In the genomic region with DNA sequence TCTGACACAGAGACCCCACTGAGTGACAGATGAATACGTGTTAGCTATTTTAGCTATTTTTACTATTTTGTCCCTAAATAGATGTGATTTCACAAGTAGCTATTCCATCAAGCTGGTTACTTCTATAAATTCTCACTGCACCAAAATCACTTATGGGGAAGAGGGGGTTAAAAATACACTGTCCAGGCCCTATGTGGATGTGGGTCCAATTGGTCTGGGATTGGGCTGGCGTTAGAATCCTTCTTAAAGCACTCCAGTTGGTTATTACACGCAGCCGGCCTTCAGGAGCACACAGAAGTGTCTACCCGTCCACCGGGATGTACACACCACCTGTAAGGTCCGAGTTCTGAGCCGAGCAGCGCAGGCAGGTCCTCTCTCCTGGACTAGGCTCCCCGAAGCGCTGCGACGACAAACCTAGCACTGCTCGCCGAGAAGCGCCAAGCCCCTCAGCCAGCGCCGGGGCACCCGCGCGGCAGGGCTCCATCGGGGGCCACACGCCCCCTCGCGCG, we compare ENCODE assay signal across 8 cellular contexts.
DNase-seq lines count a peak whose midpoint lies in the region; ATAC-seq and TF ChIP-seq lines count a peak whose summit lies in the region.

No MANE protein-coding gene starts in this region.

- intact Hi-C loops in body of pancreas (cut with DNase I) (no loop called here), left lung (cut with DNase I) (no loop called here)

- peak; percentile 5 for ATAC-seq in body of pancreas
- no peak for ATAC-seq in left lung
- ATAC-seq in HG02938 (IDR thresholded peaks at IDR 0.05; ENCODE audit: unreplicated experiment), result no peak

- no peak for TF ChIP-seq POLR2A in body of pancreas (IDR thresholded peaks at IDR 0.05)
- no peak for TF ChIP-seq POLR2A in suprapubic skin (IDR thresholded peaks at IDR 0.05)

- peak overlapping the region; percentile 97 to 99 (median 99) for H3K27ac ChIP-seq in body of pancreas
- peak overlapping the region; percentile 78 to 89 for H3K27ac ChIP-seq in left lung
- peak overlapping the region; percentile 100 for H3K27ac ChIP-seq in suprapubic skin

- H3K27me3 ChIP-seq in body of pancreas (no peaks in the 10 kb centered on the region), left lung (no peaks in the 10 kb centered on the region), suprapubic skin (no peaks in the 10 kb centered on the region)

- WGBS in body of pancreas, 2 donors, result 4 to 8% methylated on average over 4 to 18 of the region's 26 CpGs
- 26% methylated on average over 2 of the region's 26 CpGs for WGBS in suprapubic skin

- TF ChIP-seq CTCF in body of pancreas (IDR thresholded peaks at IDR 0.05), result no peak
- TF ChIP-seq CTCF in left lung (IDR thresholded peaks at IDR 0.05), result no peak
- no peak for TF ChIP-seq CTCF in suprapubic skin (IDR thresholded peaks at IDR 0.05)

- no peaks in the 10 kb centered on the region for H3K36me3 ChIP-seq in body of pancreas (replicated peaks in 1 of 2; ENCODE audit: insufficient read depth in 1 of 2, low read depth in 2 of 2)
- H3K36me3 ChIP-seq in left lung, result peaks cover 0 to 15% of the 10 kb centered on the region in 2 donors
- H3K36me3 ChIP-seq in suprapubic skin, result no peaks in the 10 kb centered on the region

- peak overlapping the region in 1 of 2 donors; percentile 16 for H3K4me3 ChIP-seq in body of pancreas
- H3K4me3 ChIP-seq in left lung, result peak overlapping the region; percentile 29 to 97
- peak overlapping the region; percentile 99 for H3K4me3 ChIP-seq in suprapubic skin

- no peak for TF ChIP-seq EP300 in suprapubic skin (IDR thresholded peaks at IDR 0.05)

- H3K9me3 ChIP-seq in body of pancreas (no peaks in the 10 kb centered on the region), left lung (no peaks in the 10 kb centered on the region), suprapubic skin (no peaks in the 10 kb centered on the region)

- H3K4me1 ChIP-seq in body of pancreas (peaks cover 44% of the 10 kb centered on the region), left lung (peaks cover 30 to 70% of the 10 kb centered on the region in 2 donors), suprapubic skin (peaks cover 50% of the 10 kb centered on the region)

- DNase-seq in ELR (ENCODE audit: low read depth) (peak; percentile 35), HuH-7.5 (ENCODE audit: low spot score) (peak; percentile 62), body of pancreas (peak in 2 of 4 donors; percentile 46 to 47), left lung (no peak), suprapubic skin (ENCODE audit: low spot score in 2 of 2) (peak in 1 of 2 donors; percentile 72), DMS 273 (lab: John Stamatoyannopoulos, UW; ENCODE audit: unreplicated experiment) (no peak)
- DNase-seq in activated effector memory CD4-positive, alpha-beta T cell treated with Interleukin-2 at 50 U/mL for 16 hours, result no peak

Comparison
In these comparisons a context has a peak if more than half of its experiments do, and no peak if none do; other contexts are left out.
1. DNase-seq: peak in ELR (single experiment) and HuH-7.5 (single experiment); none in left lung (0 of 2), DMS 273 (single experiment) and activated effector memory CD4-positive, alpha-beta T cell treated with Interleukin-2 at 50 U/mL for 16 hours (single experiment).
2. Peak in every context shown above with its lines, with median percentiles within 50 percentile points of each other: H3K27ac ChIP-seq.